1 cellular context compared by ENCODE assay signal in the genomic region with DNA sequence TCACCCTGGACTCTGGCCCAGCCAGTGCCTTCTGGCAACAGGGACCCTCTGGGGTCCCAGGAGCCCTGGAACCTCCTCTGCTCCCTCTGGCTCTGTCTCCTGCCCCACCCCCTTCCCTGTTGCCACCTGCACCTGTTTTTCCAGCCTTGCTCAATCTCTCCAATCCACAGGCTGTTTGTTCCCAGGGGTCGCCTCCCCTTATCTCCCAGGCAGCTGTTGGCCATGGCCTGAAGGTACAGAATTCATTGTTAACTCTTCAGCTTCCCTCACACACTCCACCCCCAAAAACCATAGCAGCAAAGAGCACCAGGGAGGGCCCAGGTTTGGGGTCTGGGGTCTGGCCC.
TF ChIP-seq lines count a peak whose summit lies in the region.

No MANE protein-coding gene starts in this region.

TF ChIP-seq in HCT116, 20 proteins besides CTCF, POLR2A, EP300 and RAD21 (continued from another document):
- TF ChIP-seq SP1 (IDR thresholded peaks at IDR 0.05; ENCODE audit: low read depth) (no peak), CEBPB (IDR thresholded peaks at IDR 0.05; ENCODE audit: low read depth) (no peak), SIN3A (IDR thresholded peaks at IDR 0.05; ENCODE audit: low read depth) (no peak), ELF1 (IDR thresholded peaks at IDR 0.05; ENCODE audit: borderline replicate concordance, low read depth) (no peak), ZNF274 (IDR thresholded peaks at IDR 0.05; ENCODE audit: low read depth, low read length) (no peak), EZH2 (IDR thresholded peaks at IDR 0.05) (no peak), TCF7L2 (IDR thresholded peaks at IDR 0.05; ENCODE audit: borderline replicate concordance, extremely low read depth, insufficient read depth, insufficient read length) (no peak), EGR1 (IDR thresholded peaks at IDR 0.05; ENCODE audit: low read depth) (no peak)
